Comparison of ENCODE assay signal across 23 cellular contexts in the genomic region with DNA sequence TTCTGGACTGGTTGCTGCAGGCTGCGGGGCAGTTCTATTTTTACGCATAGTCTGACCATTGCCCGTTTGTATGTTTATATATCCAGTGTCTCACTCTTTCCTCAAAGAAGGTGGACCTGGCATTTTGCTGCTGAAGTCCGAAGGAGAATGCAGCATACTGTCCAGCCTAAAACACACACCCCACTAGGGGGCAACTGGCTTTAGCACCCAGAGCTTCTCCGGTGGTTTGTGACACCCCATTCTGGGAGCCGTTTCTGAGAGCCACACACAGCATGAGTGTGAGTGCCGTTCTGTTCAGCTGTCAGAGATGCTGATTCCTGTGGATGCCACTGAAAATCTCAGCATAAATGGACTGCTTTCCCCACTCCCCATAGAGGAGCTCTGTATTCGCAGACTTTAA.
DNase-seq lines count a peak whose midpoint lies in the region; ATAC-seq and TF ChIP-seq lines count a peak whose summit lies in the region.
"Had no signal": no experiment of that assay in that cellular context is flagged by ENCODE, and none has a peak within 500 bp of the region (broad histone marks: within the 10 kb centered on the region; RNA-seq: fewer than 3 reads in every experiment).

No MANE protein-coding gene starts in this region.

- POLR2A ChIA-PET in PC-3 (lab: Charles Lee; ENCODE audit: unreplicated experiment) = no interaction called here

- H3K4me3 ChIP-seq in GM12865 (ENCODE audit: low read depth, low read length) (no peak overlapping the region), PC-3 (ENCODE audit: low read length) (no peak overlapping the region), cardiac fibroblast (replicated peaks in 1 of 2; ENCODE audit: low read depth in 2 of 2, low read length in 2 of 2) (no peak overlapping the region), osteoblast (ENCODE audit: insufficient read depth, low read length) (no peak overlapping the region)
- H3K4me3 ChIP-seq: A549, BLaER1 had no signal

- peaks cover 15% of the 10 kb centered on the region for H3K4me1 ChIP-seq in PC-3 (ENCODE audit: insufficient read depth, low read length)
- H3K4me1 ChIP-seq in osteoblast (ENCODE audit: insufficient read depth, low read length) = peaks cover 7% of the 10 kb centered on the region
- H3K4me1 ChIP-seq: BLaER1 had no signal

- intact Hi-C loops in PC-3 (cut with micrococcal nuclease) = no loop called here

- peaks cover 6% of the 10 kb centered on the region for H3F3A ChIP-seq in PC-3 (ENCODE audit: low read length, unreplicated experiment)

- H2AFZ ChIP-seq in PC-3 (ENCODE audit: low read length) (no peak overlapping the region), osteoblast (ENCODE audit: low read length) (no peak overlapping the region)

- H3K27ac ChIP-seq in PC-3 (ENCODE audit: low read length) (no peak overlapping the region), osteoblast (ENCODE audit: low read depth, low read length) (no peak overlapping the region)
- H3K27ac ChIP-seq: A549, BLaER1, HL-60 had no signal

- H3K27me3 ChIP-seq in PC-3 (ENCODE audit: low read length) (no peaks in the 10 kb centered on the region), osteoblast (ENCODE audit: insufficient read depth, low read length) (no peaks in the 10 kb centered on the region)
- H3K27me3 ChIP-seq: BLaER1 had no signal

- CTCF ChIA-PET in PC-3 (lab: Charles Lee) = interaction anchor here (0.5 kb wide), 1 partner anchor 19 kb away, joined by 3 read pairs; no protein-coding TSS in a partner anchor

- peak; percentile 9 for DNase-seq in GM12865 (ENCODE audit: low read depth)
- DNase-seq in PC-3 = no peak
- no peak for DNase-seq in cardiac fibroblast (ENCODE audit: low read depth in 2 of 2)
- DNase-seq in osteoblast (ENCODE audit: insufficient read length, low spot score, missing footprints) = peak; percentile 9
- no peak for DNase-seq in GDM1 (lab: John Stamatoyannopoulos, UW)
- no peak for DNase-seq in kidney glomerular epithelial cell (lab: John Stamatoyannopoulos, UW)
- DNase-seq in SK-N-DZ (ENCODE audit: low spot score) = no peak
- DNase-seq: CD4-positive, alpha-beta memory T cell; DMS153; EL; IMR-90; Karpas-422; NCI-H1092; NCI-H1436 treated with DMSO at 0.1 percent for 48 hours; NCI-H2029; NCI-H2171 treated with DMSO at 0.1 percent for 48 hours; NCI-H446; NCI-H526 treated with DMSO at 0.1 percent for 48 hours; RPMI8226; SHP77 treated with DMSO at 0.1 percent for 48 hours had no signal

- peaks cover 9% of the 10 kb centered on the region; the same call in 1 of the 2 replicates for H3K9me3 ChIP-seq in PC-3 (ENCODE audit: low read length)
- no peaks in the 10 kb centered on the region for H3K9me3 ChIP-seq in osteoblast (ENCODE audit: low read depth, low read length)

- H4K20me1 ChIP-seq in PC-3 (ENCODE audit: low read length) (no peaks in the 10 kb centered on the region), osteoblast (ENCODE audit: insufficient read depth, low read length) (no peaks in the 10 kb centered on the region)
- H4K20me1 ChIP-seq: BLaER1 had no signal

- no peak for ATAC-seq in PC-3

- H3K36me3 ChIP-seq in PC-3 (ENCODE audit: low read depth, low read length) (no peaks in the 10 kb centered on the region), osteoblast (ENCODE audit: insufficient read depth, low read length) (no peaks in the 10 kb centered on the region)
- H3K36me3 ChIP-seq: BLaER1 had no signal

- H3K79me2 ChIP-seq in PC-3 (ENCODE audit: low read length) (no peaks in the 10 kb centered on the region), osteoblast (ENCODE audit: insufficient read depth, low read length) (no peaks in the 10 kb centered on the region)

- no peak overlapping the region for H3K4me2 ChIP-seq in PC-3 (ENCODE audit: low read length)
- H3K4me2 ChIP-seq in osteoblast (ENCODE audit: insufficient read depth, low read length) = no peak overlapping the region
- H3K4me2 ChIP-seq: A549, BLaER1 had no signal

- TF ChIP-seq CTCF in GM12865 (IDR thresholded peaks at IDR 0.05; ENCODE audit: insufficient read depth, low read depth, low read length, missing control alignments) (no peak), PC-3 (conservative IDR thresholded peaks at IDR 0.05; ENCODE audit: low read depth, low read length) (peak; percentile 49), cardiac fibroblast (IDR thresholded peaks at IDR 0.05; ENCODE audit: low read depth, low read length) (peak; percentile 6), osteoblast (IDR thresholded peaks at IDR 0.05; ENCODE audit: extremely low read depth, low read depth, low read length) (peak; percentile 5)

- no peaks in the 10 kb centered on the region for H3K9me2 ChIP-seq in PC-3 (replicated peaks; ENCODE audit: low read length)

- BruUV-seq in PC-3 (replicated peaks; lab: Mats Ljungman, UMichigan) = no TSS peak

- no peak overlapping the region for H3K9ac ChIP-seq in PC-3 (ENCODE audit: low read length)
- H3K9ac ChIP-seq: BLaER1 had no signal

Comparison
In these comparisons a context has a peak if more than half of its experiments do, and no peak if none do; other contexts are left out.
1. DNase-seq: peak in GM12865 (single experiment) and osteoblast (single experiment); none in PC-3 (single experiment), cardiac fibroblast (0 of 2), GDM1 (single experiment), kidney glomerular epithelial cell (single experiment) and SK-N-DZ (single experiment).